ENCODE assay signal across 12 cellular contexts in genomic region chr19:48681127-48681470, GRCh38. TPM values are rescaled to one million over a fixed set of nuclear protein-coding genes. Genes with fewer than 3 reads are reported as not detected.
DNase-seq lines count a peak whose midpoint lies in the region; ATAC-seq, FAIRE-seq and TF ChIP-seq lines count a peak whose summit lies in the region.
"Had no signal": no experiment of that assay in that cellular context is flagged by ENCODE, and none has a peak within 500 bp of the region (broad histone marks: within the 10 kb centered on the region; RNA-seq: fewer than 3 reads in every experiment).

No MANE protein-coding gene starts in this region.

- H3K36me3 ChIP-seq in H7 (replicated peaks; ENCODE audit: control insufficient read depth, insufficient read depth, low read length) (no peaks in the 10 kb centered on the region), adipocyte (ENCODE audit: control insufficient read depth, insufficient read depth, low read length, severe bottlenecking) (no peaks in the 10 kb centered on the region), mesendoderm (ENCODE audit: control insufficient read depth, insufficient read depth, low read length) (no peaks in the 10 kb centered on the region), pancreas (no peaks in the 10 kb centered on the region)

- no peak overlapping the region for H2BK120ac ChIP-seq in mesendoderm (ENCODE audit: low read depth, low read length)

- no peak overlapping the region for H3K4me2 ChIP-seq in mesendoderm (ENCODE audit: low read length)

- TF ChIP-seq CTCF in AG04450 (IDR thresholded peaks at IDR 0.05; ENCODE audit: low read depth, low read length) (no peak), mesothelial cell of epicardium (IDR thresholded peaks at IDR 0.05; ENCODE audit: unreplicated experiment) (no peak), pancreas (IDR thresholded peaks at IDR 0.05) (no peak)

- H3K23ac ChIP-seq in mesendoderm (ENCODE audit: low read length), result no peak overlapping the region

- H3K18ac ChIP-seq in mesendoderm (ENCODE audit: low read length), result no peak overlapping the region

- intact Hi-C loops in pancreas (cut with DNase I), result no loop called here

- H3K9me3 Mint-ChIP-seq in mesothelial cell of epicardium, result no peaks in the 10 kb centered on the region
- H3K9me3 Mint-ChIP-seq: CD14-positive monocyte had no signal

- H3K9me3 ChIP-seq in AG04450 (ENCODE audit: control insufficient read depth, insufficient read depth, low read length), result peaks cover 3% of the 10 kb centered on the region; the same call in 1 of the 2 replicates
- H3K9me3 ChIP-seq in adipocyte (ENCODE audit: control insufficient read depth, low read length), result no peaks in the 10 kb centered on the region
- H3K9me3 ChIP-seq in pancreas, result no peaks in the 10 kb centered on the region
- H3K9me3 ChIP-seq: psoas muscle had no signal

- peaks cover 5% of the 10 kb centered on the region for H3K4me1 Mint-ChIP-seq in mesothelial cell of epicardium

- H3K27ac ChIP-seq in AG04450 (ENCODE audit: low read depth, low read length), result peak overlapping the region; percentile 68
- H3K27ac ChIP-seq in mesendoderm (ENCODE audit: low read depth, low read length), result no peak overlapping the region
- no peak overlapping the region for H3K27ac ChIP-seq in pancreas
- H3K27ac ChIP-seq: psoas muscle had no signal

- H3K4me1 ChIP-seq in adipocyte (ENCODE audit: control insufficient read depth, insufficient read depth, low read length), result no peaks in the 10 kb centered on the region
- no peaks in the 10 kb centered on the region for H3K4me1 ChIP-seq in mesendoderm (ENCODE audit: control insufficient read depth, low read depth, low read length)
- peaks cover 0 to 9% (median 5%) of the 10 kb centered on the region in 3 donors for H3K4me1 ChIP-seq in pancreas
- H3K4me1 ChIP-seq: psoas muscle had no signal

- ATAC-seq in pancreas (no peak), HG02870 (IDR thresholded peaks at IDR 0.05; ENCODE audit: unreplicated experiment) (no peak)

- H2AK5ac ChIP-seq in mesendoderm (ENCODE audit: low read length), result no peak overlapping the region

- POLR2A ChIA-PET in AG04450 (lab: Yijun Ruan, JAX), result interaction anchor here (0.6 to 0.9 kb wide), 4 partner anchors 35 to 187 kb away, joined by 3 to 6 read pairs (median 4); no protein-coding TSS in a partner anchor

- no peaks in the 10 kb centered on the region for H3K79me1 ChIP-seq in mesendoderm (ENCODE audit: low read length)

- no CpG with 5 or more reads among the region's 7 CpGs for WGBS in mesendoderm (ENCODE audit: extremely low coverage, insufficient coverage, low lambda C conversion rate)
- 75 to 90% methylated on average over 7 of the region's 7 CpGs for WGBS in pancreas, 2 donors

- no peak overlapping the region for H4K8ac ChIP-seq in mesendoderm (ENCODE audit: low read depth, low read length)

- H3K36me3 Mint-ChIP-seq in mesothelial cell of epicardium, result no peaks in the 10 kb centered on the region
- H3K36me3 Mint-ChIP-seq: CD14-positive monocyte had no signal

- H2BK15ac ChIP-seq in mesendoderm (replicated peaks; ENCODE audit: low read depth), result no peak overlapping the region

- H3K79me2 ChIP-seq in mesendoderm (ENCODE audit: control insufficient read depth, insufficient read depth, low read length), result no peaks in the 10 kb centered on the region

- no peak overlapping the region for H3K4me3 Mint-ChIP-seq in mesothelial cell of epicardium
- H3K4me3 Mint-ChIP-seq: CD14-positive monocyte had no signal

- H3K27me3 ChIP-seq in AG04450 (ENCODE audit: control insufficient read depth, insufficient read depth, low read length) (peaks cover 7% of the 10 kb centered on the region), H7 (ENCODE audit: control insufficient read depth, insufficient read depth, low read length) (peaks cover 1% of the 10 kb centered on the region; the same call in 1 of the 2 replicates), adipocyte (replicated peaks; ENCODE audit: control insufficient read depth, insufficient read depth, low read length) (peaks cover 4% of the 10 kb centered on the region), mesendoderm (ENCODE audit: insufficient read depth, low read length, poor library complexity) (no peaks in the 10 kb centered on the region), pancreas (no peaks in the 10 kb centered on the region)

- no peak overlapping the region for H2BK5ac ChIP-seq in mesendoderm (ENCODE audit: low read length)

- H3K9ac ChIP-seq in adipocyte (ENCODE audit: low read length) (no peak overlapping the region), mesendoderm (ENCODE audit: low read length) (no peak overlapping the region)

- CTCF ChIA-PET in AG04450 (lab: Charles Lee), result no interaction called here

- no peak overlapping the region for H3K27ac Mint-ChIP-seq in mesothelial cell of epicardium

- no peaks in the 10 kb centered on the region for H3K27me3 Mint-ChIP-seq in mesothelial cell of epicardium (ENCODE audit: low read depth)

- no peak overlapping the region for H3K4ac ChIP-seq in mesendoderm (ENCODE audit: low read depth, low read length)

- peak; percentile 83 for DNase-seq in AG04450 (ENCODE audit: low read depth, low spot score)
- peak; percentile 25 for DNase-seq in H7
- DNase-seq in adipocyte (ENCODE audit: low read depth), result peak; percentile 17
- no peak for DNase-seq in mesendoderm
- DNase-seq in NCI-H1105 (lab: John Stamatoyannopoulos, UW), result no peak
- no peak for DNase-seq in mesothelial cell of epicardium (ENCODE audit: low spot score in 2 of 2, unreplicated experiment in 2 of 2)
- DNase-seq in pancreas, result no peak
- DNase-seq: psoas muscle, Right ventricle myocardium superior had no signal

- H3K4me3 ChIP-seq in AG04450 (ENCODE audit: low read depth, low read length), result no peak overlapping the region
- H3K4me3 ChIP-seq in H7 (ENCODE audit: insufficient read depth, low read depth, low read length), result no peak overlapping the region
- no peak overlapping the region for H3K4me3 ChIP-seq in adipocyte (ENCODE audit: low read length)
- no peak overlapping the region for H3K4me3 ChIP-seq in mesendoderm (ENCODE audit: low read length)
- H3K4me3 ChIP-seq in pancreas, result no peak overlapping the region
- H3K4me3 ChIP-seq: psoas muscle had no signal

- no peak overlapping the region for H4K5ac ChIP-seq in mesendoderm (ENCODE audit: low read length)

- H3K56ac ChIP-seq in mesendoderm (ENCODE audit: low read length), result peak overlapping the region; percentile 1

- FAIRE-seq in pancreas (lab: Jason Lieb, UNC), result no peak

RNA-seq across cellular contexts. Expression of gene NTN5, which starts 8.3 kb away (rescaled TPM):
- polyA plus RNA-seq in AG04450 (2011; rRNA removed) (0.04 and 0.10 TPM in 2 replicates), pancreas (1 to 10 TPM in 1 of 2 donors, under 1 TPM in 1; 0.38 to 1.8 TPM)
- polyA minus RNA-seq in AG04450 (2011; rRNA and poly(A)+ RNA removed), result 0.17 TPM in 1 of 2 replicates, not detected in the other
- total RNA-seq in H7 (2014; rRNA removed; shearing (Covaris generic)), result 0.15 TPM in 1 of 2 replicates, not detected in the other
- 0.04 TPM for polyA plus RNA-seq in mesendoderm (2013, experiment 1 of 2)
- 0.07 TPM for polyA plus RNA-seq in mesendoderm (2013, experiment 2 of 2)
- total RNA-seq in mesothelial cell of epicardium (6.8 to 7.3 TPM (median 7.1 TPM) in 3 replicates), pancreas (under 1 TPM in 5 of 6 donors, not detected in 1; 0.12 to 0.37 (median 0.20) TPM)
- total RNA-seq: Right ventricle myocardium superior had no signal
- polyA plus RNA-seq: CD14-positive monocyte had no signal

RNA-seq across cellular contexts. Expression of gene FUT2, which starts 14.7 kb away (rescaled TPM):
- polyA plus RNA-seq in AG04450 (2011; rRNA removed) (not detected in 2 replicates), pancreas (1 to 10 TPM; 3.7 to 5.4 TPM)
- not detected in 2 replicates for polyA minus RNA-seq in AG04450 (2011; rRNA and poly(A)+ RNA removed)
- 0.78 and 1.8 TPM in 2 replicates for total RNA-seq in H7 (2014; rRNA removed; shearing (Covaris generic))
- 0.28 TPM for polyA plus RNA-seq in mesendoderm (2013, experiment 1 of 2)
- polyA plus RNA-seq in mesendoderm (2013, experiment 2 of 2), result 0.49 TPM
- total RNA-seq in mesothelial cell of epicardium (0.20 TPM in 1 of 3 replicates, not detected in the others), pancreas (10 to 100 TPM in 2 of 6 donors, 1 to 10 TPM in 4; 4.8 to 14.5 (median 8.2) TPM)
- total RNA-seq: chondrocyte, psoas muscle, Right ventricle myocardium superior had no signal
- polyA plus RNA-seq: CD14-positive monocyte, psoas muscle had no signal

RNA-seq across cellular contexts. Expression of gene CA11, which starts 35.1 kb away (rescaled TPM):
- polyA plus RNA-seq in AG04450 (2011; rRNA removed) (3.7 and 4.3 TPM in 2 replicates), pancreas (10 to 100 TPM; 10.2 to 15.2 TPM)
- 1.1 and 1.5 TPM in 2 replicates for polyA minus RNA-seq in AG04450 (2011; rRNA and poly(A)+ RNA removed)
- 10.8 and 24.0 TPM in 2 replicates for total RNA-seq in H7 (2014; rRNA removed; shearing (Covaris generic))
- polyA plus RNA-seq in mesendoderm (2013, experiment 1 of 2), result 29.3 TPM
- 31.9 TPM for polyA plus RNA-seq in mesendoderm (2013, experiment 2 of 2)
- total RNA-seq in mesothelial cell of epicardium (48.2 to 55.0 TPM (median 53.1 TPM) in 3 replicates), pancreas (1 to 10 TPM; 2.6 to 6.2 (median 4.5) TPM)

RNA-seq across cellular contexts. Expression of gene MAMSTR, which starts 38.4 kb away (rescaled TPM):
- polyA plus RNA-seq in AG04450 (2011; rRNA removed), result 0.58 and 0.68 TPM in 2 replicates
- polyA minus RNA-seq in AG04450 (2011; rRNA and poly(A)+ RNA removed), result 1.1 TPM in 2 replicates
- total RNA-seq in H7 (2014; rRNA removed; shearing (Covaris generic)), result 1.7 and 2.4 TPM in 2 replicates
- 0.69 TPM for polyA plus RNA-seq in mesendoderm (2013, experiment 1 of 2)
- 0.71 TPM for polyA plus RNA-seq in mesendoderm (2013, experiment 2 of 2)
- 5.8 to 6.5 TPM (median 6.0 TPM) in 3 replicates for total RNA-seq in mesothelial cell of epicardium
- 1 to 10 TPM in 2 of 6 donors, under 1 TPM in 4; 0.51 to 2.6 (median 0.84) TPM for total RNA-seq in pancreas
- polyA plus RNA-seq in pancreas, result 1 to 10 TPM; 1.5 to 2.3 TPM
- polyA plus RNA-seq: CD14-positive monocyte had no signal

RNA-seq across cellular contexts. Expression of gene DBP, which starts 43.9 kb away (rescaled TPM):
- polyA plus RNA-seq in AG04450 (2011; rRNA removed) (3.4 and 4.0 TPM in 2 replicates), pancreas (10 to 100 TPM in 1 of 2 donors, 1 to 10 TPM in 1; 4.7 to 11.4 TPM)
- 3.9 and 4.5 TPM in 2 replicates for polyA minus RNA-seq in AG04450 (2011; rRNA and poly(A)+ RNA removed)
- 11.2 and 18.2 TPM in 2 replicates for total RNA-seq in H7 (2014; rRNA removed; shearing (Covaris generic))
- polyA plus RNA-seq in mesendoderm (2013, experiment 1 of 2), result 2.0 TPM
- 1.9 TPM for polyA plus RNA-seq in mesendoderm (2013, experiment 2 of 2)
- total RNA-seq in mesothelial cell of epicardium (11.5 to 13.2 TPM (median 13.1 TPM) in 3 replicates), pancreas (1 to 10 TPM; 3.3 to 8.3 (median 6.5) TPM)

Comparison
In these comparisons a context has a peak if more than half of its experiments do, and no peak if none do; other contexts are left out.
1. DNase-seq: peak in AG04450 (single experiment), H7 (single experiment) and adipocyte (single experiment); none in mesendoderm (single experiment), NCI-H1105 (single experiment), mesothelial cell of epicardium (0 of 2) and pancreas (0 of 6).